Comparison of ENCODE assay signal across 13 cellular contexts in the genomic region with DNA sequence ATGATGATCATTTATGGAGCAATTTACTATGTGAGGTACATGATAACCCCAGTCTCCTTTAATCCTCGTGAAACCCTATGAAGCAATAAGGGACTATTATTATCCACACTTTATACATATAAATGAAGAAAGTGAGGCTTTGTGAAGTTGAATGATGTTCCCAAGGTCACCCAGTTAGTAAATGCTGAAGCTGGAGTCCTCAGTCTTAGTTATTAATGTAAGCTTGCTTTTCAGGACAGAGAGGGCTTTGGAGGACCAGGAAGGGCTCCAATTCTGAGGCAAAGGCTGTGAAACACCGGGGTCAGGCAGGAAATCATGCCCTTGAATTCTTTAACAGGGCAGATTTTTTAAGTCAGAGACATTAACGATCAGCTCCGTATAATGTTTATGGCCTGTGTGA.
"Had no signal": no experiment of that assay in that cellular context is flagged by ENCODE, and none has a peak within 500 bp of the region (broad histone marks: within the 10 kb centered on the region; RNA-seq: fewer than 3 reads in every experiment).

No MANE protein-coding gene starts in this region.

- FAIRE-seq: frontal cortex, keratinocyte had no signal

- H3K27me3 ChIP-seq: breast epithelium, heart right ventricle, right atrium auricular region, upper lobe of left lung had no signal

- ATAC-seq: heart right ventricle, SK-N-SH treated with all-trans-retinoic acid at 6 μM for 48 hours had no signal

- H3K9me3 ChIP-seq: breast epithelium, heart right ventricle, right atrium auricular region, upper lobe of left lung had no signal

- DNase-seq: activated B cell treated with CpG ODN at 0.5 μM for 24 hours; activated CD4-positive, alpha-beta T cell treated with anti-CD3 and anti-CD28 coated beads, Interleukin-2, amount 10 ng/mL, durations not matched to agents 24 days and 14 days; activated CD8-positive, alpha-beta memory T cell treated with anti-CD3 and anti-CD28 coated beads for 24 hours; activated effector memory CD4-positive, alpha-beta T cell treated with anti-CD3 and anti-CD28 coated beads, Interleukin-2, amount 50 U/mL, for 16 hours; heart right ventricle; midbrain; upper lobe of left lung had no signal

- H3K4me3 ChIP-seq: breast epithelium, heart right ventricle, right atrium auricular region, skin epidermis, upper lobe of left lung had no signal

- H3K36me3 ChIP-seq: breast epithelium, heart right ventricle, right atrium auricular region, upper lobe of left lung had no signal
